ENCODE assay signal across 8 cellular contexts in the genomic region with DNA sequence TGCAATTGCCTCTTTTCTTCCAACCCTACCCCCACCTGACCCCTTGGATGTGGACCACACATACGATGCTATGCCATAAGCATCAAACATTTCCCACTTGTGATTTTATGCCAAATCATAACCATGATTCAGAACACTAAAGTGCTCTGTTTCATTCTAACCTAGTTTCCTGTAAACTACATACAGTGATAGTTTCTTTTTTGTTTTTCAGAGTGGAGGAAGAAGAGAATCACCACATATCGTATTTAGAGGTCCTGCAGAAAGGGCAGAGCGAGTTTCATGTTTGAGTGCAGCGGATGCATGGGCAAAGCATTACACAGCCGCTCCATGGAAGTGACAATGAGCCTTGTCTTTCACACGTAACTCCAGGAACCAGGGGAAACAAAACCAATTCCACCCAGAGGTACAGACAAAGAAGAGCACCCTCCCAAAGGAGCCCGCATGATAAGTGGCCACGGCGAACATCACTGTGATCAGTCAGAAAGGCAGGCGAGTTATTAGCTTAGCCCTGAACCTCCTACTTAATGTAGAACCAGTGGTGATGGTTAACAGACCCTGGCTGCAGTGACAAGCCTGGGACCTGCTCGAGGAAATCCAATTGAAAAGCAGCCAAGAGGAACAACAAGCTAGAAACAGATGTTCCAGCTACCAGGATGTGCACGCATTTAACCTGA.
DNase-seq lines count a peak whose midpoint lies in the region; ATAC-seq and TF ChIP-seq lines count a peak whose summit lies in the region.

No MANE protein-coding gene starts in this region.

- no peaks in the 10 kb centered on the region for H3K9me2 ChIP-seq in SK-N-SH

- peak; percentile 31 for TF ChIP-seq RAD21 in SK-N-SH (IDR thresholded peaks at IDR 0.05; ENCODE audit: low read length)

- H3K27ac ChIP-seq in SK-N-SH (ENCODE audit: low read depth in 2 of 2, low read length in 1 of 2) (peak overlapping the region; percentile 42 to 95; a peak in 3 of 4 replicates), sigmoid colon (no peak overlapping the region), esophagus squamous epithelium (no peak overlapping the region)

- peak; percentile 68 for DNase-seq in activated CD8-positive, alpha-beta memory T cell treated with anti-CD3 and anti-CD28 coated beads, Interleukin-2, amount 10 ng/mL, durations not matched to agents 7 days and 5 days
- no peak for DNase-seq in activated CD8-positive, alpha-beta memory T cell treated with anti-CD3 and anti-CD28 coated beads, Interleukin-2, amount 50 U/mL, for 48 hours
- peak; percentile 82 for DNase-seq in SK-N-SH
- no peak for DNase-seq in sigmoid colon
- DNase-seq in nucleus accumbens (lab: John Stamatoyannopoulos, UW): no peak
- DNase-seq in NOMO-1 treated with DMSO at 0.1 percent for 48 hours (lab: John Stamatoyannopoulos, UW; ENCODE audit: unreplicated experiment): no peak
- no peak for DNase-seq in esophagus squamous epithelium (lab: John Stamatoyannopoulos, UW)

- TF ChIP-seq EP300 in SK-N-SH (IDR thresholded peaks at IDR 0.05; ENCODE audit: borderline replicate concordance in 1 of 2, low read depth in 1 of 2, low read length in 1 of 2) (peak; percentile 14 to 97; a peak in 3 of 4 replicates), sigmoid colon (IDR thresholded peaks at IDR 0.05) (no peak)

- H3K27me3 ChIP-seq in SK-N-SH (ENCODE audit: insufficient read depth): no peaks in the 10 kb centered on the region
- H3K27me3 ChIP-seq in sigmoid colon: no peaks in the 10 kb centered on the region
- peaks cover 0 to 38% (median 0%) of the 10 kb centered on the region in 4 donors for H3K27me3 ChIP-seq in esophagus squamous epithelium

- peaks cover 47% of the 10 kb centered on the region for H3K27me3 Mint-ChIP-seq in activated CD8-positive, alpha-beta memory T cell treated with anti-CD3 and anti-CD28 coated beads, Interleukin-2, amount 10 ng/mL, durations not matched to agents 7 days and 5 days

- no peak for TF ChIP-seq POLR2A in sigmoid colon (IDR thresholded peaks at IDR 0.05)
- TF ChIP-seq POLR2A in esophagus squamous epithelium (IDR thresholded peaks at IDR 0.05): no peak

- H3F3A ChIP-seq in SK-N-SH (replicated peaks; ENCODE audit: insufficient read depth): no peaks in the 10 kb centered on the region

- ATAC-seq in activated CD8-positive, alpha-beta memory T cell treated with anti-CD3 and anti-CD28 coated beads, Interleukin-2, amount 10 ng/mL, durations not matched to agents 7 days and 5 days: peak; percentile 88
- ATAC-seq in HG02763 (IDR thresholded peaks at IDR 0.05; ENCODE audit: unreplicated experiment): peak; percentile 75

- CTCF ChIA-PET in activated CD8-positive, alpha-beta memory T cell treated with anti-CD3 and anti-CD28 coated beads, Interleukin-2, amount 10 ng/mL, durations not matched to agents 7 days and 5 days (lab: Charles Lee): interaction anchor here (1.3 kb wide), 2 partner anchors 10 to 18 kb away, joined by 3 read pairs; no protein-coding TSS in a partner anchor
- CTCF ChIA-PET in SK-N-SH (lab: Yijun Ruan, JAX): interaction anchor here (0.5 to 3.0 kb wide), 2 partner anchors 15 to 439 kb away, joined by 3 to 10 read pairs; no protein-coding TSS in a partner anchor

- peak overlapping the region; percentile 72 for H3K4me2 ChIP-seq in SK-N-SH

- intact Hi-C loops in sigmoid colon (cut with DNase I): no loop called here
- intact Hi-C loops in esophagus squamous epithelium (cut with DNase I): no loop called here

- peak overlapping the region; percentile 62 for H3K4me3 Mint-ChIP-seq in activated CD8-positive, alpha-beta memory T cell treated with anti-CD3 and anti-CD28 coated beads, Interleukin-2, amount 10 ng/mL, durations not matched to agents 7 days and 5 days

- H3K79me2 ChIP-seq in SK-N-SH (ENCODE audit: insufficient read depth): no peaks in the 10 kb centered on the region

- H3K4me3 ChIP-seq in SK-N-SH (ENCODE audit: low read depth in 2 of 2, low read length in 1 of 2) (peak overlapping the region in 1 of 2 experiments; percentile 21; a peak in 2 of 4 replicates), sigmoid colon (peak overlapping the region in 3 of 4 donors; percentile 7 to 13 (median 8)), esophagus squamous epithelium (peak overlapping the region in 1 of 4 donors; percentile 13)

- H3K9me3 ChIP-seq in SK-N-SH: no peaks in the 10 kb centered on the region
- H3K9me3 ChIP-seq in sigmoid colon: no peaks in the 10 kb centered on the region
- H3K9me3 ChIP-seq in esophagus squamous epithelium: no peaks in the 10 kb centered on the region

- 29% methylated on average over 12 of the region's 12 CpGs for WGBS in SK-N-SH (ENCODE audit: low lambda C conversion rate)
- 69 to 75% methylated on average over 12 of the region's 12 CpGs for whole genome bisulfite sequencing in sigmoid colon, 2 donors
- 60 to 61% methylated on average over 12 of the region's 12 CpGs for WGBS in esophagus squamous epithelium, 2 donors

- H3K36me3 ChIP-seq in SK-N-SH (replicated peaks in 1 of 2; ENCODE audit: control insufficient read depth in 1 of 2, insufficient read depth in 2 of 2, low read length in 1 of 2): no peaks in the 10 kb centered on the region
- no peaks in the 10 kb centered on the region for H3K36me3 ChIP-seq in sigmoid colon
- H3K36me3 ChIP-seq in esophagus squamous epithelium: no peaks in the 10 kb centered on the region

- H3K4me1 Mint-ChIP-seq in activated CD8-positive, alpha-beta memory T cell treated with anti-CD3 and anti-CD28 coated beads, Interleukin-2, amount 10 ng/mL, durations not matched to agents 7 days and 5 days: peaks cover 32% of the 10 kb centered on the region

- TF ChIP-seq CTCF in SK-N-SH (IDR thresholded peaks at IDR 0.05) (no peak), sigmoid colon (IDR thresholded peaks at IDR 0.05) (no peak), esophagus squamous epithelium (IDR thresholded peaks at IDR 0.05) (no peak)

- peak overlapping the region; percentile 66; the same call in 1 of the 2 replicates for H2AFZ ChIP-seq in SK-N-SH (ENCODE audit: low read depth)

- no peaks in the 10 kb centered on the region for H4K20me1 ChIP-seq in SK-N-SH (ENCODE audit: insufficient read depth)

- H3K4me1 ChIP-seq in SK-N-SH (ENCODE audit: control insufficient read depth in 1 of 2, insufficient read depth in 2 of 2, low read depth in 1 of 2, low read length in 1 of 2): peaks cover 0 to 15% of the 10 kb centered on the region in 2 experiments; a peak in 2 of 4 replicates
- H3K4me1 ChIP-seq in sigmoid colon: peaks cover 0 to 11% (median 9%) of the 10 kb centered on the region in 4 donors
- peaks cover 0 to 20% (median 7%) of the 10 kb centered on the region in 3 donors for H3K4me1 ChIP-seq in esophagus squamous epithelium

- H3K36me3 Mint-ChIP-seq in activated CD8-positive, alpha-beta memory T cell treated with anti-CD3 and anti-CD28 coated beads, Interleukin-2, amount 10 ng/mL, durations not matched to agents 7 days and 5 days: no peaks in the 10 kb centered on the region

- POLR2A ChIA-PET in SK-N-SH (lab: Yijun Ruan, JAX): interaction anchor here (1.1 kb wide), 1 partner anchor 64 kb away, joined by 4 read pairs; a partner anchor contains a TSS

- no peaks in the 10 kb centered on the region for H3K9me3 Mint-ChIP-seq in activated CD8-positive, alpha-beta memory T cell treated with anti-CD3 and anti-CD28 coated beads, Interleukin-2, amount 10 ng/mL, durations not matched to agents 7 days and 5 days (ENCODE audit: low read depth)

- peak overlapping the region; percentile 64 for H3K27ac Mint-ChIP-seq in activated CD8-positive, alpha-beta memory T cell treated with anti-CD3 and anti-CD28 coated beads, Interleukin-2, amount 10 ng/mL, durations not matched to agents 7 days and 5 days

- 0 out of 2 replicates have a peak overlapping the region, but pooled peaks have one; percentile 17 for H3K9ac ChIP-seq in SK-N-SH

TF ChIP-seq in SK-N-SH, 30 proteins besides CTCF, POLR2A, EP300 and RAD21 (continues in another document):
- TF ChIP-seq RXRA (IDR thresholded peaks at IDR 0.05; ENCODE audit: borderline replicate concordance, low read depth) (no peak), JUND (IDR thresholded peaks at IDR 0.05) (no peak), GABPA (IDR thresholded peaks at IDR 0.05; ENCODE audit: low read depth) (no peak), TEAD4 (IDR thresholded peaks at IDR 0.05; ENCODE audit: borderline replicate concordance, insufficient read depth) (no peak), NFIC (IDR thresholded peaks at IDR 0.05; ENCODE audit: borderline replicate concordance) (peak; percentile 71)
- TF ChIP-seq, protein P1, sequence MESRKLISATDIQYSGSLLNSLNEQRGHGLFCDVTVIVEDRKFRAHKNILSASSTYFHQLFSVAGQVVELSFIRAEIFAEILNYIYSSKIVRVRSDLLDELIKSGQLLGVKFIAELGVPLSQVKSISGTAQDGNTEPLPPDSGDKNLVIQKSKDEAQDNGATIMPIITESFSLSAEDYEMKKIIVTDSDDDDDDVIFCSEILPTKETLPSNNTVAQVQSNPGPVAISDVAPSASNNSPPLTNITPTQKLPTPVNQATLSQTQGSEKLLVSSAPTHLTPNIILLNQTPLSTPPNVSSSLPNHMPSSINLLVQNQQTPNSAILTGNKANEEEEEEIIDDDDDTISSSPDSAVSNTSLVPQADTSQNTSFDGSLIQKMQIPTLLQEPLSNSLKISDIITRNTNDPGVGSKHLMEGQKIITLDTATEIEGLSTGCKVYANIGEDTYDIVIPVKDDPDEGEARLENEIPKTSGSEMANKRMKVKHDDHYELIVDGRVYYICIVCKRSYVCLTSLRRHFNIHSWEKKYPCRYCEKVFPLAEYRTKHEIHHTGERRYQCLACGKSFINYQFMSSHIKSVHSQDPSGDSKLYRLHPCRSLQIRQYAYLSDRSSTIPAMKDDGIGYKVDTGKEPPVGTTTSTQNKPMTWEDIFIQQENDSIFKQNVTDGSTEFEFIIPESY (IDR thresholded peaks at IDR 0.05; ENCODE audit: borderline replicate concordance, low read depth): no peak
- TF ChIP-seq, protein P2, sequence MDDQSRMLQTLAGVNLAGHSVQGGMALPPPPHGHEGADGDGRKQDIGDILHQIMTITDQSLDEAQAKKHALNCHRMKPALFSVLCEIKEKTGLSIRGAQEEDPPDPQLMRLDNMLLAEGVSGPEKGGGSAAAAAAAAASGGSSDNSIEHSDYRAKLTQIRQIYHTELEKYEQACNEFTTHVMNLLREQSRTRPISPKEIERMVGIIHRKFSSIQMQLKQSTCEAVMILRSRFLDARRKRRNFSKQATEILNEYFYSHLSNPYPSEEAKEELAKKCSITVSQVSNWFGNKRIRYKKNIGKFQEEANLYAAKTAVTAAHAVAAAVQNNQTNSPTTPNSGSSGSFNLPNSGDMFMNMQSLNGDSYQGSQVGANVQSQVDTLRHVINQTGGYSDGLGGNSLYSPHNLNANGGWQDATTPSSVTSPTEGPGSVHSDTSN (IDR thresholded peaks at IDR 0.05): peak; percentile 71
- TF ChIP-seq, protein P3, sequence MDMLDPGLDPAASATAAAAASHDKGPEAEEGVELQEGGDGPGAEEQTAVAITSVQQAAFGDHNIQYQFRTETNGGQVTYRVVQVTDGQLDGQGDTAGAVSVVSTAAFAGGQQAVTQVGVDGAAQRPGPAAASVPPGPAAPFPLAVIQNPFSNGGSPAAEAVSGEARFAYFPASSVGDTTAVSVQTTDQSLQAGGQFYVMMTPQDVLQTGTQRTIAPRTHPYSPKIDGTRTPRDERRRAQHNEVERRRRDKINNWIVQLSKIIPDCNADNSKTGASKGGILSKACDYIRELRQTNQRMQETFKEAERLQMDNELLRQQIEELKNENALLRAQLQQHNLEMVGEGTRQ (IDR thresholded peaks at IDR 0.05; ENCODE audit: borderline replicate concordance, low read depth, low read length): no peak

Comparison
In these comparisons a context has a peak if more than half of its experiments do, and no peak if none do; other contexts are left out.
1. DNase-seq: peak in activated CD8-positive, alpha-beta memory T cell treated with anti-CD3 and anti-CD28 coated beads, Interleukin-2, amount 10 ng/mL, durations not matched to agents 7 days and 5 days (single experiment) and SK-N-SH (single experiment); none in activated CD8-positive, alpha-beta memory T cell treated with anti-CD3 and anti-CD28 coated beads, Interleukin-2, amount 50 U/mL, for 48 hours (single experiment), sigmoid colon (single experiment), nucleus accumbens (0 of 56), NOMO-1 treated with DMSO at 0.1 percent for 48 hours (single experiment) and esophagus squamous epithelium (single experiment).
2. H3K27ac ChIP-seq: peak in SK-N-SH (2 of 2); none in sigmoid colon (0 of 4) and esophagus squamous epithelium (0 of 4).